In genomic region chr9:87599901-87600610, GRCh38 we compare ENCODE assay signal across 12 cellular contexts.
DNase-seq lines count a peak whose midpoint lies in the region; ATAC-seq and TF ChIP-seq lines count a peak whose summit lies in the region.
"Had no signal": no experiment of that assay in that cellular context is flagged by ENCODE, and none has a peak within 500 bp of the region (broad histone marks: within the 10 kb centered on the region; RNA-seq: fewer than 3 reads in every experiment).

No MANE protein-coding gene starts in this region.

- peaks cover 26% of the 10 kb centered on the region for H3K27me3 Mint-ChIP-seq in activated T-cell treated with anti-CD3 and anti-CD28 coated beads, Interleukin-2, amount 50 U/mL, for 72 hours (ENCODE audit: low read depth)

- H3K27me3 ChIP-seq in brain microvascular endothelial cell (replicated peaks), result no peaks in the 10 kb centered on the region
- no peaks in the 10 kb centered on the region for H3K27me3 ChIP-seq in upper lobe of left lung

- H3K36me3 Mint-ChIP-seq in activated T-cell treated with anti-CD3 and anti-CD28 coated beads, Interleukin-2, amount 50 U/mL, for 72 hours (ENCODE audit: insufficient read depth in 2 of 2), result no peaks in the 10 kb centered on the region

- peaks cover 12% of the 10 kb centered on the region for H3K4me1 Mint-ChIP-seq in activated T-cell treated with anti-CD3 and anti-CD28 coated beads, Interleukin-2, amount 50 U/mL, for 72 hours (ENCODE audit: low read depth)

- H3K4me3 ChIP-seq in brain microvascular endothelial cell (ENCODE audit: low read depth, low read length), result no peak overlapping the region
- H3K4me3 ChIP-seq in upper lobe of left lung, result no peak overlapping the region

- WGBS in upper lobe of left lung, 2 donors, result 64 to 75% methylated on average over 17 of the region's 17 CpGs

- ATAC-seq in upper lobe of left lung (ENCODE audit: low FRiP score in 2 of 2) (peak; percentile 50 to 64), GM19463 (IDR thresholded peaks at IDR 0.05; ENCODE audit: unreplicated experiment) (no peak)
- no peak for ATAC-seq in activated T-cell treated with anti-CD3 and anti-CD28 coated beads, Interleukin-2, amount 50 U/mL, for 72 hours (replicated peaks in 1 of 2)

- H3K36me3 ChIP-seq in brain microvascular endothelial cell (replicated peaks) (no peaks in the 10 kb centered on the region), upper lobe of left lung (peaks cover 0 to 3% (median 2%) of the 10 kb centered on the region in 4 donors)

- H3K27ac Mint-ChIP-seq in activated T-cell treated with anti-CD3 and anti-CD28 coated beads, Interleukin-2, amount 50 U/mL, for 72 hours, result no peak overlapping the region
- H3K27ac Mint-ChIP-seq: T-helper 2 cell treated with Interferon-gamma antibody and Interleukin-4, amounts not matched to agents 5 μg/mL and 100 μg/mL, for 36 hours had no signal

- H3K27ac ChIP-seq in brain microvascular endothelial cell (peak overlapping the region; percentile 21), upper lobe of left lung (peak overlapping the region; percentile 62 to 88 (median 79))
- H3K27ac ChIP-seq: 22Rv1 had no signal

- no peaks in the 10 kb centered on the region for H3K9me3 ChIP-seq in upper lobe of left lung

- H3K4me3 Mint-ChIP-seq in activated T-cell treated with anti-CD3 and anti-CD28 coated beads, Interleukin-2, amount 50 U/mL, for 72 hours, result no peak overlapping the region
- H3K4me3 Mint-ChIP-seq: T-helper 2 cell treated with Interferon-gamma antibody and Interleukin-4, amounts not matched to agents 5 μg/mL and 100 μg/mL, for 36 hours had no signal

- peak; percentile 10 for DNase-seq in DMS53 (lab: John Stamatoyannopoulos, UW)
- DNase-seq in DMS53 treated with DMSO at 0.1 percent for 48 hours (lab: John Stamatoyannopoulos, UW; ENCODE audit: unreplicated experiment), result no peak
- peak; percentile 92 for DNase-seq in brain microvascular endothelial cell
- DNase-seq in left kidney (ENCODE audit: low read depth, low spot score), result peak; percentile 79
- no peak for DNase-seq in upper lobe of left lung
- DNase-seq in activated T-cell treated with anti-CD3 and anti-CD28 coated beads, Interleukin-2, amount 50 U/mL, for 72 hours, result no peak
- no peak for DNase-seq in amygdala (lab: John Stamatoyannopoulos, UW)
- DNase-seq: activated naive CD4-positive, alpha-beta T cell treated with anti-CD3 and anti-CD28 coated beads, Interleukin-2, amount 50 U/mL, for 16 hours; NCI-H1417 treated with DMSO at 0.1 percent for 48 hours had no signal

- TF ChIP-seq POLR2A in upper lobe of left lung (IDR thresholded peaks at IDR 0.05), result no peak

- TF ChIP-seq EP300 in upper lobe of left lung (IDR thresholded peaks at IDR 0.05), result no peak

- TF ChIP-seq CTCF in brain microvascular endothelial cell (IDR thresholded peaks at IDR 0.05; ENCODE audit: low read depth, low read length, missing control alignments) (no peak), upper lobe of left lung (IDR thresholded peaks at IDR 0.05) (no peak)

- no peaks in the 10 kb centered on the region for H3K9me3 Mint-ChIP-seq in activated T-cell treated with anti-CD3 and anti-CD28 coated beads, Interleukin-2, amount 50 U/mL, for 72 hours
- H3K9me3 Mint-ChIP-seq: T-helper 2 cell treated with Interferon-gamma antibody and Interleukin-4, amounts not matched to agents 5 μg/mL and 100 μg/mL, for 36 hours had no signal

- in situ Hi-C loops in brain microvascular endothelial cell (cut with HindIII; ENCODE audit: low pct_ligation_motif_present, low sequenced_read_pairs), result no loop called here

- H3K4me1 ChIP-seq in upper lobe of left lung, result peaks cover 43 to 66% (median 55%) of the 10 kb centered on the region in 4 donors

Comparison
In these comparisons a context has a peak if more than half of its experiments do, and no peak if none do; other contexts are left out.
1. DNase-seq: peak in DMS53 (single experiment), brain microvascular endothelial cell (single experiment) and left kidney (single experiment); none in DMS53 treated with DMSO at 0.1 percent for 48 hours (single experiment), upper lobe of left lung (0 of 2), activated T-cell treated with anti-CD3 and anti-CD28 coated beads, Interleukin-2, amount 50 U/mL, for 72 hours (0 of 2) and amygdala (0 of 56).
2. ATAC-seq: peak in upper lobe of left lung (2 of 2); none in activated T-cell treated with anti-CD3 and anti-CD28 coated beads, Interleukin-2, amount 50 U/mL, for 72 hours (0 of 2) and GM19463 (single experiment).